3 cellular contexts compared by ENCODE assay signal in genomic region chr10:109348324-109348723, GRCh38.
TF ChIP-seq lines count a peak whose summit lies in the region.

No MANE protein-coding gene starts in this region.

TF ChIP-seq in GM23338, 12 proteins besides CTCF, POLR2A, EP300 and RAD21:
- no peak for TF ChIP-seq EZH2 (IDR thresholded peaks at IDR 0.05; ENCODE audit: low read depth, unreplicated experiment)
- TF ChIP-seq EZH2phosphoT487 (IDR thresholded peaks at IDR 0.05; ENCODE audit: unreplicated experiment) = no peak
- TF ChIP-seq ZNF114 (CRISPR knock-in tag; IDR thresholded peaks at IDR 0.05) = no peak
- TF ChIP-seq NANOG (IDR thresholded peaks at IDR 0.05; ENCODE audit: borderline replicate concordance) = no peak
- no peak for TF ChIP-seq ZNF462 (CRISPR knock-in tag; IDR thresholded peaks at IDR 0.05)
- TF ChIP-seq STAT1 (IDR thresholded peaks at IDR 0.05; ENCODE audit: unreplicated experiment) = no peak

TF ChIP-seq in IMR-90, 13 proteins besides CTCF, POLR2A, EP300 and RAD21:
- no peak for TF ChIP-seq MXI1 (IDR thresholded peaks at IDR 0.05; ENCODE audit: borderline replicate concordance, low read depth, low read length)
- TF ChIP-seq CEBPB (IDR thresholded peaks at IDR 0.05; ENCODE audit: low read depth, low read length) = peak; percentile 89

TF ChIP-seq in H1, 55 proteins besides CTCF, POLR2A, EP300 and RAD21:
- TF ChIP-seq E2F6 (IDR thresholded peaks at IDR 0.05) (no peak), CEBPB (IDR thresholded peaks at IDR 0.05; ENCODE audit: low read depth, low read length) (peak; percentile 36; the same call in 1 of the 2 replicates), EZH2 (IDR thresholded peaks at IDR 0.05; ENCODE audit: low read depth, low read length, severe bottlenecking) (no peak), KDM4A (IDR thresholded peaks at IDR 0.05; ENCODE audit: low read depth, low read length, severe bottlenecking) (no peak), MAFK (IDR thresholded peaks at IDR 0.05; ENCODE audit: low read depth, low read length) (no peak), CHD7 (IDR thresholded peaks at IDR 0.05; ENCODE audit: insufficient replicate concordance, low read length) (no peak)
